19 cellular contexts compared by ENCODE assay signal in genomic region chr4:25969374-25969773, GRCh38.
"Had no signal": no experiment of that assay in that cellular context is flagged by ENCODE, and none has a peak within 500 bp of the region (broad histone marks: within the 10 kb centered on the region; RNA-seq: fewer than 3 reads in every experiment).

No MANE protein-coding gene starts in this region.

- H3K4me3 ChIP-seq: coronary artery, heart left ventricle, mucosa of descending colon, prostate gland, smooth muscle cell, suprapubic skin had no signal

- H3K4me1 Mint-ChIP-seq: activated CD4-positive, alpha-beta T cell treated with anti-CD3 and anti-CD28 coated beads, Interleukin-2, amount 10 ng/mL, durations not matched to agents 7 days and 5 days; central memory CD8-positive, alpha-beta T cell had no signal

- H3K27ac Mint-ChIP-seq: activated CD4-positive, alpha-beta T cell treated with anti-CD3 and anti-CD28 coated beads, Interleukin-2, amount 10 ng/mL, durations not matched to agents 7 days and 5 days; activated naive CD8-positive, alpha-beta T cell treated with anti-CD3 and anti-CD28 coated beads, Interleukin-2, amount 10 ng/mL, durations not matched to agents 7 days and 5 days; activated T-helper 1 cell treated with anti-CD3 and anti-CD28 coated beads, Interleukin-12 subunit alpha, Interleukin-12 subunit beta, Interleukin-2, Interleukin-4 antibody, amounts not matched to agents 30 ng/mL and 10 ng/mL and 1 ng/mL, durations not matched to agents 14 hours and 24 hours and 36 hours; naive thymus-derived CD8-positive, alpha-beta T cell had no signal

- H3K4me2 ChIP-seq: smooth muscle cell had no signal

- H3K36me3 ChIP-seq: brain microvascular endothelial cell, heart left ventricle, prostate gland, suprapubic skin had no signal

- DNase-seq: activated B cell treated with CpG ODN at 0.5 μM for 24 hours; activated CD4-positive, alpha-beta T cell treated with anti-CD3 and anti-CD28 coated beads, Interleukin-2, amount 10 ng/mL, durations not matched to agents 7 days and 5 days; activated naive CD4-positive, alpha-beta T cell; activated naive CD8-positive, alpha-beta T cell treated with anti-CD3 and anti-CD28 coated beads, Interleukin-2, amount 10 ng/mL, durations not matched to agents 7 days and 5 days; brain microvascular endothelial cell; effector CD8-positive, alpha-beta T cell; foreskin melanocyte; heart left ventricle; left cardiac atrium; mucosa of descending colon; naive thymus-derived CD8-positive, alpha-beta T cell; T-helper 2 cell had no signal

- H3K27me3 ChIP-seq: brain microvascular endothelial cell, heart left ventricle, suprapubic skin had no signal

- H3K27me3 Mint-ChIP-seq: activated B cell treated with CpG ODN at 0.5 μM for 24 hours; activated CD4-positive, alpha-beta T cell treated with anti-CD3 and anti-CD28 coated beads, Interleukin-2, amount 10 ng/mL, durations not matched to agents 7 days and 5 days had no signal

- H3K36me3 Mint-ChIP-seq: activated naive CD8-positive, alpha-beta T cell treated with anti-CD3 and anti-CD28 coated beads, Interleukin-2, amount 10 ng/mL, durations not matched to agents 7 days and 5 days; naive thymus-derived CD8-positive, alpha-beta T cell had no signal

- H3K9me3 ChIP-seq: heart left ventricle, mucosa of descending colon, prostate gland, suprapubic skin had no signal

- H3K9me3 Mint-ChIP-seq: activated B cell treated with CpG ODN at 0.5 μM for 24 hours; activated CD4-positive, alpha-beta T cell treated with anti-CD3 and anti-CD28 coated beads, Interleukin-2, amount 10 ng/mL, durations not matched to agents 7 days and 5 days; activated naive CD8-positive, alpha-beta T cell treated with anti-CD3 and anti-CD28 coated beads, Interleukin-2, amount 10 ng/mL, durations not matched to agents 7 days and 5 days; activated T-helper 1 cell treated with anti-CD3 and anti-CD28 coated beads, Interleukin-12 subunit alpha, Interleukin-12 subunit beta, Interleukin-2, Interleukin-4 antibody, amounts not matched to agents 30 ng/mL and 10 ng/mL and 1 ng/mL, durations not matched to agents 14 hours and 24 hours and 36 hours; central memory CD8-positive, alpha-beta T cell; naive thymus-derived CD8-positive, alpha-beta T cell; stimulated activated naive CD8-positive, alpha-beta T cell treated with anti-CD3 and anti-CD28 coated beads, Interleukin-15, Interleukin-2, amounts not matched to agents 100 ng/mL and 50 ng/mL, for 24 hours had no signal

- H3K27ac ChIP-seq: brain microvascular endothelial cell, prostate gland, suprapubic skin had no signal

- H3K4me1 ChIP-seq: prostate gland, suprapubic skin had no signal

- H3K4me3 Mint-ChIP-seq: activated CD4-positive, alpha-beta T cell treated with anti-CD3 and anti-CD28 coated beads, Interleukin-2, amount 10 ng/mL, durations not matched to agents 7 days and 5 days; activated naive CD8-positive, alpha-beta T cell treated with anti-CD3 and anti-CD28 coated beads, Interleukin-2, amount 10 ng/mL, durations not matched to agents 7 days and 5 days; activated T-helper 1 cell treated with anti-CD3 and anti-CD28 coated beads, Interleukin-12 subunit alpha, Interleukin-12 subunit beta, Interleukin-2, Interleukin-4 antibody, amounts not matched to agents 30 ng/mL and 10 ng/mL and 1 ng/mL, durations not matched to agents 14 hours and 24 hours and 36 hours; central memory CD8-positive, alpha-beta T cell had no signal
